ENCODE assay signal across 2 cellular contexts in genomic region chr3:138400651-138401070, GRCh38.
TF ChIP-seq lines count a peak whose summit lies in the region.

No MANE protein-coding gene starts in this region.

TF ChIP-seq in WTC11, 78 proteins besides CTCF, POLR2A, EP300 and RAD21 (continued from another document):
- TF ChIP-seq STAT6 (CRISPR knock-in tag; conservative IDR thresholded peaks at IDR 0.05; ENCODE audit: low read depth) (no peak), ZNF232 (CRISPR knock-in tag; IDR thresholded peaks at IDR 0.05) (no peak), ATF2 (CRISPR knock-in tag; IDR thresholded peaks at IDR 0.05; ENCODE audit: borderline replicate concordance, low read depth) (no peak), NFYB (CRISPR knock-in tag; conservative IDR thresholded peaks at IDR 0.05; ENCODE audit: low read depth) (no peak), FOXJ3 (CRISPR knock-in tag; IDR thresholded peaks at IDR 0.05; ENCODE audit: borderline replicate concordance) (no peak), ZSCAN18 (CRISPR knock-in tag; IDR thresholded peaks at IDR 0.05) (no peak), NR2C2 (CRISPR knock-in tag; IDR thresholded peaks at IDR 0.05) (no peak), SMAD3 (CRISPR knock-in tag; IDR thresholded peaks at IDR 0.05; ENCODE audit: borderline replicate concordance) (no peak)

TF ChIP-seq in liver, 16 proteins besides CTCF, POLR2A, EP300 and RAD21 (continued from another document):
- TF ChIP-seq YY1 (IDR thresholded peaks at IDR 0.05) (peak; percentile 11), JUND (IDR thresholded peaks at IDR 0.05) (peak in 1 of 2 donors; percentile 11)
TF ChIP-seq in liver: peak in this region for 6.
